ENCODE assay signal across 8 cellular contexts in genomic region chrX:24225265-24225664, GRCh38.
"Had no signal": no experiment of that assay in that cellular context is flagged by ENCODE, and none has a peak within 500 bp of the region (broad histone marks: within the 10 kb centered on the region; RNA-seq: fewer than 3 reads in every experiment).

No MANE protein-coding gene starts in this region.

- ATAC-seq: HCT116 had no signal

- H2AFZ ChIP-seq: GM23248 had no signal

- DNase-seq: GM23248, GOT3, H7, IMR-90, KBM-7 had no signal

- H3K27ac ChIP-seq: GM23248, KMS-11 had no signal

- H3K36me3 ChIP-seq: HAP-1 had no signal

- H3K4me3 ChIP-seq: GM23248, HAP-1 had no signal

- H3K9ac ChIP-seq: GM23248, KMS-11 had no signal

- H3K4me2 ChIP-seq: KMS-11 had no signal
